15 cellular contexts compared by ENCODE assay signal in the genomic region with DNA sequence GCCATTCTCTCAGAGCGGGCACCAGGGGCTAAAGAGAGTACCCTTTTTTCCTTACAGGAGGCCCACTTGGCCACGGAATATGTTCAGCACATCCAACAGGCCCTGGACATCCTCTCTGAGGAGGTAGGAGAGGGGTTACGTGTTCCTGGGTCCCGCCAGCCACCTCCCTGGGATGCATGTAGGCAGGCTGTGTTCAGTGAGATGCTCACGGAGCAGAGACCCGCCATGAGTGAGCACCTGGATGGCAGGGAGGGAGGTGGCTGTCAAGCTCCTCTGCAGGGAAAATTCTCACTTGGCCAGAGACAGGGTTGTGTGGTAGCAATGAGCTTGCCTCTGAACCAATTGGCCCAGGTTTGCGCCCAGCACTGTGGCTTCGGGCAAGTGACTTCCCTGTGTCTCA.
"Had no signal": no experiment of that assay in that cellular context is flagged by ENCODE, and none has a peak within 500 bp of the region (broad histone marks: within the 10 kb centered on the region; RNA-seq: fewer than 3 reads in every experiment).

No MANE protein-coding gene starts in this region.

- H3K4me3 Mint-ChIP-seq: activated CD4-positive, alpha-beta memory T cell treated with anti-CD3 and anti-CD28 coated beads, Interleukin-2, amount 10 ng/mL, durations not matched to agents 7 days and 5 days; stimulated activated naive CD8-positive, alpha-beta T cell treated with anti-CD3 and anti-CD28 coated beads, Interleukin-15, amount 100 ng/mL, for 72 hours had no signal

- H3K9me3 Mint-ChIP-seq: activated CD4-positive, alpha-beta memory T cell treated with anti-CD3 and anti-CD28 coated beads, Interleukin-2, amount 10 ng/mL, durations not matched to agents 7 days and 5 days; activated naive CD4-positive, alpha-beta T cell treated with anti-CD3 and anti-CD28 coated beads, Interleukin-2, amount 50 U/mL, for 72 hours; activated T-helper 17 cell treated with anti-CD3 and anti-CD28 coated beads, Interleukin-2, amount 50 U/mL, for 72 hours; nephron; stimulated activated naive CD8-positive, alpha-beta T cell treated with anti-CD3 and anti-CD28 coated beads, Interleukin-15, amount 100 ng/mL, for 72 hours had no signal

- H3K27ac ChIP-seq: VCaP had no signal

- H3K4me3 ChIP-seq: breast epithelium, tibial nerve had no signal

- H3K27me3 ChIP-seq: breast epithelium, tibial nerve had no signal

- H3K4me1 Mint-ChIP-seq: stimulated activated naive CD8-positive, alpha-beta T cell treated with anti-CD3 and anti-CD28 coated beads, Interleukin-15, amount 100 ng/mL, for 72 hours had no signal

- DNase-seq: activated CD4-positive, alpha-beta memory T cell treated with anti-CD3 and anti-CD28 coated beads, Interleukin-2, amount 10 ng/mL, durations not matched to agents 7 days and 5 days; activated CD8-positive, alpha-beta memory T cell treated with anti-CD3 and anti-CD28 coated beads, Interleukin-2, amount 50 U/mL, for 4 hours; hypothalamus; mammary epithelial cell; occipital lobe; stimulated activated CD4-positive, alpha-beta T cell treated with anti-CD3 and anti-CD28 coated beads, Interleukin-15, amount 100 ng/mL, for 24 hours; stimulated activated CD4-positive, alpha-beta T cell treated with anti-CD3 and anti-CD28 coated beads, Interleukin-4, amount 100 ng/mL, for 24 hours; stimulated activated naive CD8-positive, alpha-beta T cell treated with anti-CD3 and anti-CD28 coated beads, Interleukin-15, amount 100 ng/mL, for 72 hours; T1000 had no signal

- H3K4me1 ChIP-seq: breast epithelium had no signal

- ATAC-seq: activated naive CD4-positive, alpha-beta T cell treated with anti-CD3 and anti-CD28 coated beads, Interleukin-2, amount 50 U/mL, for 72 hours; activated T-helper 17 cell treated with anti-CD3 and anti-CD28 coated beads, Interleukin-2, amount 50 U/mL, for 72 hours; stimulated activated naive CD8-positive, alpha-beta T cell treated with anti-CD3 and anti-CD28 coated beads, Interleukin-15, amount 100 ng/mL, for 72 hours had no signal

- H3K9me3 ChIP-seq: breast epithelium, tibial nerve had no signal

- H3K36me3 ChIP-seq: breast epithelium, tibial nerve had no signal

- H3K27me3 Mint-ChIP-seq: activated CD4-positive, alpha-beta memory T cell treated with anti-CD3 and anti-CD28 coated beads, Interleukin-2, amount 10 ng/mL, durations not matched to agents 7 days and 5 days; activated T-helper 17 cell treated with anti-CD3 and anti-CD28 coated beads, Interleukin-2, amount 50 U/mL, for 72 hours; stimulated activated naive CD8-positive, alpha-beta T cell treated with anti-CD3 and anti-CD28 coated beads, Interleukin-15, amount 100 ng/mL, for 72 hours had no signal
